ENCODE assay signal across 1 cellular context in genomic region chr19:13053761-13054604, GRCh38.
TF ChIP-seq lines count a peak whose summit lies in the region.

No MANE protein-coding gene starts in this region.

TF ChIP-seq in HepG2, 621 proteins besides CTCF, POLR2A, EP300 and RAD21 (continued from another document and continues in another):
- TF ChIP-seq CSRNP2 (CRISPR knock-in tag; conservative IDR thresholded peaks at IDR 0.05; ENCODE audit: low read depth) (no peak), ZNF605 (CRISPR knock-in tag; IDR thresholded peaks at IDR 0.05) (peak; percentile 83; the same call in 1 of the 2 replicates), NFKBIZ (CRISPR knock-in tag; IDR thresholded peaks at IDR 0.05) (peak; percentile 20; the same call in 1 of the 2 replicates), HDAC2 (CRISPR knock-in tag; IDR thresholded peaks at IDR 0.05) (peak; percentile 91), ZNF788 (CRISPR knock-in tag; IDR thresholded peaks at IDR 0.05; ENCODE audit: borderline replicate concordance) (peak; percentile 67; the same call in 1 of the 2 replicates), NFATC3 (CRISPR knock-in tag; IDR thresholded peaks at IDR 0.05) (no peak), RBFOX2 (IDR thresholded peaks at IDR 0.05; ENCODE audit: low read depth, low read length) (0 out of 2 replicates have a peak, but pooled peaks have one; percentile 26), ZNF33A (CRISPR knock-in tag; IDR thresholded peaks at IDR 0.05; ENCODE audit: borderline replicate concordance) (no peak), ZMYM2 (CRISPR knock-in tag; IDR thresholded peaks at IDR 0.05) (0 out of 2 replicates have a peak, but pooled peaks have one; percentile 31), KLF6 (CRISPR knock-in tag; IDR thresholded peaks at IDR 0.05) (0 out of 2 replicates have a peak, but pooled peaks have one; percentile 64), AKAP8 (CRISPR knock-in tag; IDR thresholded peaks at IDR 0.05) (peak; percentile 88), TBX3 (IDR thresholded peaks at IDR 0.05; ENCODE audit: borderline replicate concordance) (peak; percentile 75; the same call in 1 of the 2 replicates), SIX1 (CRISPR knock-in tag; IDR thresholded peaks at IDR 0.05; ENCODE audit: borderline replicate concordance) (0 out of 2 replicates have a peak, but pooled peaks have one; percentile 47), ZNF547 (CRISPR knock-in tag; IDR thresholded peaks at IDR 0.05) (peak; percentile 30; the same call in 1 of the 2 replicates), IKZF5 (CRISPR knock-in tag; IDR thresholded peaks at IDR 0.05) (peak; percentile 74), ZBTB8A (CRISPR knock-in tag; IDR thresholded peaks at IDR 0.05; ENCODE audit: borderline replicate concordance, low read depth) (no peak; the same call in 1 of the 2 replicates), FLYWCH1 (CRISPR knock-in tag; IDR thresholded peaks at IDR 0.05) (no peak), NCOA2 (CRISPR knock-in tag; IDR thresholded peaks at IDR 0.05) (peak; percentile 86), GMEB1 (CRISPR knock-in tag; IDR thresholded peaks at IDR 0.05; ENCODE audit: borderline replicate concordance) (peak; percentile 45; the same call in 1 of the 2 replicates), MED8 (CRISPR knock-in tag; IDR thresholded peaks at IDR 0.05; ENCODE audit: insufficient replicate concordance) (peak; percentile 86), ZSCAN12 (CRISPR knock-in tag; IDR thresholded peaks at IDR 0.05) (no peak), THAP7 (CRISPR knock-in tag; IDR thresholded peaks at IDR 0.05) (no peak), ZBTB10 (CRISPR knock-in tag; IDR thresholded peaks at IDR 0.05; ENCODE audit: borderline replicate concordance) (peak; percentile 87; the same call in 1 of the 2 replicates), ZNF761 (CRISPR knock-in tag; conservative IDR thresholded peaks at IDR 0.05) (0 out of 2 replicates have a peak, but pooled peaks have one; percentile 36), PHF5A (CRISPR knock-in tag; IDR thresholded peaks at IDR 0.05; ENCODE audit: low read depth, unreplicated experiment) (no peak), DRAP1 (CRISPR knock-in tag; IDR thresholded peaks at IDR 0.05) (peak; percentile 76), CENPX (CRISPR knock-in tag; IDR thresholded peaks at IDR 0.05) (no peak), POLR2AphosphoS5 (IDR thresholded peaks at IDR 0.05; ENCODE audit: low read depth, low read length) (peak; percentile 65), TBX2 (CRISPR knock-in tag; IDR thresholded peaks at IDR 0.05; ENCODE audit: borderline replicate concordance) (peak; percentile 91), KMT2B (CRISPR knock-in tag; IDR thresholded peaks at IDR 0.05) (peak; percentile 50; the same call in 1 of the 2 replicates), ZNF280B (CRISPR knock-in tag; IDR thresholded peaks at IDR 0.05; ENCODE audit: borderline replicate concordance) (no peak), ZMYM3 (CRISPR knock-in tag; IDR thresholded peaks at IDR 0.05) (peak; percentile 54; the same call in 1 of the 2 replicates), DDIT3 (CRISPR knock-in tag; IDR thresholded peaks at IDR 0.05) (no peak), GABPA (IDR thresholded peaks at IDR 0.05; ENCODE audit: low read depth, low read length) (no peak), GABPA (CRISPR knock-in tag; IDR thresholded peaks at IDR 0.05; ENCODE audit: low read depth) (peak; percentile 48), KDM5B (CRISPR knock-in tag; IDR thresholded peaks at IDR 0.05; ENCODE audit: borderline replicate concordance) (peak; percentile 66; the same call in 1 of the 2 replicates), TARDBP (CRISPR knock-in tag; IDR thresholded peaks at IDR 0.05) (peak; percentile 90), TBL1XR1 (IDR thresholded peaks at IDR 0.05; ENCODE audit: borderline replicate concordance, low read length, partially characterized antibody) (peak; percentile 68), PBX3 (CRISPR knock-in tag; IDR thresholded peaks at IDR 0.05; ENCODE audit: borderline replicate concordance) (no peak), MEIS2 (CRISPR knock-in tag; IDR thresholded peaks at IDR 0.05) (peak; percentile 85), HNRNPK (IDR thresholded peaks at IDR 0.05; ENCODE audit: low read depth, low read length, poor library complexity, severe bottlenecking) (no peak), ZHX1 (CRISPR knock-in tag; IDR thresholded peaks at IDR 0.05; ENCODE audit: low read depth) (no peak), ZNF556 (CRISPR knock-in tag; IDR thresholded peaks at IDR 0.05; ENCODE audit: borderline replicate concordance) (peak; percentile 50; the same call in 1 of the 2 replicates), SPEN (CRISPR knock-in tag; IDR thresholded peaks at IDR 0.05; ENCODE audit: low read depth) (peak; percentile 84), PATZ1 (CRISPR knock-in tag; IDR thresholded peaks at IDR 0.05) (peak; percentile 99)
